In the genomic region with DNA sequence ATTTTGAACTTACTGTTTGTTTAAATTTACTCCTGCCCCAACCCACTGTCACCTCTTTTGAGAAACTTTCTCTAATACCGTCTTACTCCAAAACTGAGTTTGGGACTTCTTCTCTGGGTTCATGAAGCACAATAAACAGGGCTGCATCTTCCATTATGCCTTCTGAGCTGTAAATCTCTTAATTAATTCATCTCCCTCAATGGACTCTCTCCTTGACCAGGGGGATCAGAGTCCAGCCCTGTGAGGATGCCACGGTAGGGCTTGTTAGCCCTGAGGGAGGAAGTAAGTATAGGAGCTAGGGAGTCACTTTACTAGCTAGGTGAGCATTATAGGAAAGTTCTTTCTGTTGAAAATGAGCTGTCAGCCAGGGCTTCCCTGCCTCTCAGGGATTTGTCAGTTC, we compare ENCODE assay signal across 21 cellular contexts.
DNase-seq lines count a peak whose midpoint lies in the region; ATAC-seq and TF ChIP-seq lines count a peak whose summit lies in the region.
"Had no signal": no experiment of that assay in that cellular context is flagged by ENCODE, and none has a peak within 500 bp of the region (broad histone marks: within the 10 kb centered on the region; RNA-seq: fewer than 3 reads in every experiment).

No MANE protein-coding gene starts in this region.

- no peak for TF ChIP-seq POLR2A in uterus (IDR thresholded peaks at IDR 0.05)

- peak; percentile 43 for ATAC-seq in activated T-helper 17 cell treated with anti-CD3 and anti-CD28 coated beads, Interleukin-2, amount 50 U/mL, for 72 hours (replicated peaks)
- no peak for ATAC-seq in natural killer cell
- ATAC-seq in GM18873 (IDR thresholded peaks at IDR 0.05; ENCODE audit: low FRiP score, unreplicated experiment) = no peak
- no peak for ATAC-seq in HG03159 (IDR thresholded peaks at IDR 0.05; ENCODE audit: unreplicated experiment)
- ATAC-seq: body of pancreas, right cardiac atrium, SK-N-SH treated with all-trans-retinoic acid at 6 μM for 48 hours had no signal

- no peak for DNase-seq in T-helper 1 cell
- no peak for DNase-seq in CD8-positive, alpha-beta memory T cell
- DNase-seq in natural killer cell = no peak
- no peak for DNase-seq in uterus
- DNase-seq: activated CD8-positive, alpha-beta memory T cell treated with anti-CD3 and anti-CD28 coated beads for 24 hours; activated gamma-delta T cell treated with Interleukin-2 at 50 U/mL for 16 hours; body of pancreas; endodermal cell; GDM1; GOT3; left ventricle myocardium inferior; NCI-H510A; right cardiac atrium had no signal

- H3K4me3 Mint-ChIP-seq in T-helper 1 cell treated with Interleukin-12 subunit alpha and Interleukin-12 subunit beta and Interleukin-4 antibody, amounts not matched to agents 30 μg/mL and 1 μg/mL, for 36 hours = peak overlapping the region; percentile 81
- peak overlapping the region; percentile 29 to 82 (median 63) for H3K4me3 Mint-ChIP-seq in CD8-positive, alpha-beta memory T cell
- peak overlapping the region; percentile 81 for H3K4me3 Mint-ChIP-seq in activated T-helper 17 cell treated with anti-CD3 and anti-CD28 coated beads, Interleukin-2, amount 50 U/mL, for 72 hours
- peak overlapping the region; percentile 88 for H3K4me3 Mint-ChIP-seq in natural killer cell
- H3K4me3 Mint-ChIP-seq: endodermal cell had no signal

- no peaks in the 10 kb centered on the region for H3K36me3 ChIP-seq in CD8-positive, alpha-beta memory T cell (ENCODE audit: insufficient read depth, low read length)
- no peaks in the 10 kb centered on the region for H3K36me3 ChIP-seq in uterus
- H3K36me3 ChIP-seq: left ventricle myocardium inferior, tibial nerve had no signal

- peaks cover 59% of the 10 kb centered on the region for H3K4me1 Mint-ChIP-seq in T-helper 1 cell treated with Interleukin-12 subunit alpha and Interleukin-12 subunit beta and Interleukin-4 antibody, amounts not matched to agents 30 μg/mL and 1 μg/mL, for 36 hours (ENCODE audit: low read depth)
- H3K4me1 Mint-ChIP-seq in CD8-positive, alpha-beta memory T cell = peaks cover 55 to 69% (median 69%) of the 10 kb centered on the region in 3 donors
- peaks cover 54% of the 10 kb centered on the region for H3K4me1 Mint-ChIP-seq in activated T-helper 17 cell treated with anti-CD3 and anti-CD28 coated beads, Interleukin-2, amount 50 U/mL, for 72 hours
- H3K4me1 Mint-ChIP-seq in natural killer cell = peaks cover 56 to 62% of the 10 kb centered on the region in 2 donors

- H3K4me1 ChIP-seq in CD8-positive, alpha-beta memory T cell (ENCODE audit: insufficient read depth, low read length) = peaks cover 62% of the 10 kb centered on the region
- no peaks in the 10 kb centered on the region for H3K4me1 ChIP-seq in uterus
- H3K4me1 ChIP-seq: body of pancreas, left ventricle myocardium inferior had no signal

- CTCF ChIA-PET in CD8-positive, alpha-beta memory T cell (lab: Charles Lee) = interaction anchor here (1.3 to 2.1 kb wide), 4 partner anchors 9 to 165 kb away, joined by 3 to 9 read pairs (median 6); no protein-coding TSS in a partner anchor

- POLR2A ChIA-PET in CD8-positive, alpha-beta memory T cell (lab: Charles Lee) = no interaction called here

- TF ChIP-seq CTCF in natural killer cell (IDR thresholded peaks at IDR 0.05) (no peak), uterus (IDR thresholded peaks at IDR 0.05) (no peak)

- H3K4me3 ChIP-seq in CD8-positive, alpha-beta memory T cell (ENCODE audit: low read length) = peak overlapping the region; percentile 30
- H3K4me3 ChIP-seq in uterus = no peak overlapping the region
- H3K4me3 ChIP-seq: body of pancreas, left ventricle myocardium inferior, tibial nerve had no signal

- intact Hi-C loops in natural killer cell (cut with micrococcal nuclease) (loop anchor here (5.0 kb wide), 1 partner anchor 42 kb away; no protein-coding TSS in a partner anchor), uterus (cut with DNase I; ENCODE audit: low total_unique reads) (no loop called here)

- H3K9me3 Mint-ChIP-seq in T-helper 1 cell treated with Interleukin-12 subunit alpha and Interleukin-12 subunit beta and Interleukin-4 antibody, amounts not matched to agents 30 μg/mL and 1 μg/mL, for 36 hours = peaks cover 7% of the 10 kb centered on the region
- peaks cover 0 to under 1% (median 0%) of the 10 kb centered on the region in 5 donors for H3K9me3 Mint-ChIP-seq in CD8-positive, alpha-beta memory T cell
- H3K9me3 Mint-ChIP-seq in activated T-helper 17 cell treated with anti-CD3 and anti-CD28 coated beads, Interleukin-2, amount 50 U/mL, for 72 hours = peaks cover 6% of the 10 kb centered on the region
- H3K9me3 Mint-ChIP-seq in natural killer cell = peaks cover 0 to 2% of the 10 kb centered on the region in 2 donors
- H3K9me3 Mint-ChIP-seq: endodermal cell had no signal

- H3K9me3 ChIP-seq in CD8-positive, alpha-beta memory T cell (ENCODE audit: low read length) = no peaks in the 10 kb centered on the region
- H3K9me3 ChIP-seq in uterus = no peaks in the 10 kb centered on the region
- H3K9me3 ChIP-seq: body of pancreas, left ventricle myocardium inferior, tibial nerve had no signal

- peaks cover 12% of the 10 kb centered on the region for H3K36me3 Mint-ChIP-seq in T-helper 1 cell treated with Interleukin-12 subunit alpha and Interleukin-12 subunit beta and Interleukin-4 antibody, amounts not matched to agents 30 μg/mL and 1 μg/mL, for 36 hours (ENCODE audit: low read depth)
- H3K36me3 Mint-ChIP-seq in CD8-positive, alpha-beta memory T cell = peaks cover 0 to 15% (median 5%) of the 10 kb centered on the region in 3 donors
- peaks cover 1% of the 10 kb centered on the region for H3K36me3 Mint-ChIP-seq in activated T-helper 17 cell treated with anti-CD3 and anti-CD28 coated beads, Interleukin-2, amount 50 U/mL, for 72 hours (ENCODE audit: low read depth)
- no peaks in the 10 kb centered on the region for H3K36me3 Mint-ChIP-seq in natural killer cell

- no peaks in the 10 kb centered on the region for H3K27me3 Mint-ChIP-seq in T-helper 1 cell treated with Interleukin-12 subunit alpha and Interleukin-12 subunit beta and Interleukin-4 antibody, amounts not matched to agents 30 μg/mL and 1 μg/mL, for 36 hours (ENCODE audit: low read depth)
- H3K27me3 Mint-ChIP-seq in CD8-positive, alpha-beta memory T cell = no peaks in the 10 kb centered on the region
- H3K27me3 Mint-ChIP-seq in activated T-helper 17 cell treated with anti-CD3 and anti-CD28 coated beads, Interleukin-2, amount 50 U/mL, for 72 hours = no peaks in the 10 kb centered on the region
- no peaks in the 10 kb centered on the region for H3K27me3 Mint-ChIP-seq in natural killer cell (ENCODE audit: low read depth in 2 of 2)

- H3K27ac Mint-ChIP-seq in T-helper 1 cell treated with Interleukin-12 subunit alpha and Interleukin-12 subunit beta and Interleukin-4 antibody, amounts not matched to agents 30 μg/mL and 1 μg/mL, for 36 hours = peak overlapping the region; percentile 94
- H3K27ac Mint-ChIP-seq in CD8-positive, alpha-beta memory T cell = peak overlapping the region; percentile 83 to 98 (median 94)
- peak overlapping the region; percentile 94 for H3K27ac Mint-ChIP-seq in activated T-helper 17 cell treated with anti-CD3 and anti-CD28 coated beads, Interleukin-2, amount 50 U/mL, for 72 hours
- peak overlapping the region; percentile 94 to 97 for H3K27ac Mint-ChIP-seq in natural killer cell
- H3K27ac Mint-ChIP-seq: endodermal cell had no signal

- H3K27me3 ChIP-seq in CD8-positive, alpha-beta memory T cell (ENCODE audit: insufficient read depth, low read length, poor library complexity, severe bottlenecking) = no peaks in the 10 kb centered on the region
- no peaks in the 10 kb centered on the region for H3K27me3 ChIP-seq in uterus
- H3K27me3 ChIP-seq: body of pancreas, tibial nerve had no signal

- H3K27ac ChIP-seq in CD8-positive, alpha-beta memory T cell (ENCODE audit: low read depth, low read length) = no peak overlapping the region
- no peak overlapping the region for H3K27ac ChIP-seq in uterus
- H3K27ac ChIP-seq: 22Rv1, body of pancreas, left ventricle myocardium inferior, RWPE1, tibial nerve had no signal
